10 cellular contexts compared by ENCODE assay signal in the genomic region with DNA sequence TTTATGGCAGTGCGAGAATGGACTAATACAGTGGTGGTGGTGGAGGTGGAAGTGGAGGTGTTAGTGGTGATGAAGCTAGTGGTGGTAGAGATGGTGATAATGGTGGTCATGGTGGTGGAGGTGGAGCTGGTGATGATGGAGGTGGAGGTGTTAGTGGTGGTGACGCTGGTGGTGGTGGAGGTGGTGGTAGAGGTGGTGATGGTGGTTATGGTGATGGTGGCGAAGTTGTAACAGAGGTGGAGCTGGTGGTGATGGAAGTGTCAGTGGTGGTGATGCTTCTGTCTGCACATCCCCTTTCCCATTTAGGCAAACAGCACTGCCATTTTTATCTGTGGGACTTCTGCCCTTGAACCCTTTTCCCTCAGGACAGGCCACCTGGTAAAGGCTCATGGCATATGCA. TPM values are rescaled to one million over a fixed set of nuclear protein-coding genes. Genes with fewer than 3 reads are reported as not detected.
DNase-seq lines count a peak whose midpoint lies in the region; ATAC-seq, FAIRE-seq and TF ChIP-seq lines count a peak whose summit lies in the region.
"Had no signal": no experiment of that assay in that cellular context is flagged by ENCODE, and none has a peak within 500 bp of the region (broad histone marks: within the 10 kb centered on the region; RNA-seq: fewer than 3 reads in every experiment).

No MANE protein-coding gene starts in this region.

- POLR2A ChIA-PET in GM12878 (lab: Charles Lee) = no interaction called here

- H4K20me1 ChIP-seq in mammary epithelial cell (ENCODE audit: insufficient read depth, low read length) (no peaks in the 10 kb centered on the region), GM12878 (ENCODE audit: control insufficient read depth, insufficient read depth) (no peaks in the 10 kb centered on the region), osteoblast (ENCODE audit: insufficient read depth, low read length) (no peaks in the 10 kb centered on the region)

- H3K79me2 ChIP-seq in mammary epithelial cell (ENCODE audit: insufficient read depth, low read length) (no peaks in the 10 kb centered on the region), GM12878 (ENCODE audit: control insufficient read depth, insufficient read depth, low read length) (no peaks in the 10 kb centered on the region), osteoblast (ENCODE audit: insufficient read depth, low read length) (no peaks in the 10 kb centered on the region)

- H3K4me1 ChIP-seq in mammary epithelial cell (ENCODE audit: insufficient read depth, low read length) = no peaks in the 10 kb centered on the region
- no peaks in the 10 kb centered on the region for H3K4me1 ChIP-seq in breast epithelium
- H3K4me1 ChIP-seq in GM12878 (ENCODE audit: control insufficient read depth, insufficient read depth, low read length) = no peaks in the 10 kb centered on the region
- no peaks in the 10 kb centered on the region for H3K4me1 ChIP-seq in iPS DF 6.9 (ENCODE audit: control insufficient read depth, insufficient read depth, low read length)
- H3K4me1 ChIP-seq in upper lobe of right lung = no peaks in the 10 kb centered on the region
- H3K4me1 ChIP-seq in osteoblast (ENCODE audit: insufficient read depth, low read length) = no peaks in the 10 kb centered on the region

- peak; percentile 100 for FAIRE-seq in GM12878 (lab: Jason Lieb, UNC)

- in situ Hi-C loops in mammary epithelial cell (cut with MboI; ENCODE audit: low sequenced_read_pairs in 2 of 2) (no loop called here), GM12878 (cut with MboI) (no loop called here)

- H3K9me3 ChIP-seq in mammary epithelial cell (replicated peaks; ENCODE audit: insufficient read depth, low read length) (peaks cover 6% of the 10 kb centered on the region), breast epithelium (peaks cover 0 to 5% of the 10 kb centered on the region in 2 donors), GM12878 (replicated peaks; ENCODE audit: control insufficient read depth, insufficient read depth, low read length) (peaks cover 2% of the 10 kb centered on the region), iPS DF 6.9 (ENCODE audit: control insufficient read depth, insufficient read depth, low read length) (peaks cover 12% of the 10 kb centered on the region), upper lobe of right lung (no peaks in the 10 kb centered on the region), osteoblast (ENCODE audit: low read depth, low read length) (peaks cover 2% of the 10 kb centered on the region)

- H3K36me3 ChIP-seq in mammary epithelial cell (ENCODE audit: insufficient read depth, low read length) = no peaks in the 10 kb centered on the region
- no peaks in the 10 kb centered on the region for H3K36me3 ChIP-seq in breast epithelium
- H3K36me3 ChIP-seq in GM12878 (ENCODE audit: control insufficient read depth in 2 of 2, insufficient read depth in 2 of 2, low read length in 1 of 2) = no peaks in the 10 kb centered on the region; a peak in 1 of 4 replicates
- no peaks in the 10 kb centered on the region for H3K36me3 ChIP-seq in iPS DF 6.9 (ENCODE audit: control insufficient read depth, insufficient read depth, low read length)
- H3K36me3 ChIP-seq in upper lobe of right lung = no peaks in the 10 kb centered on the region
- H3K36me3 ChIP-seq in osteoblast (ENCODE audit: insufficient read depth, low read length) = no peaks in the 10 kb centered on the region

- SMC1A ChIA-PET in GM12878 (lab: Charles Lee; ENCODE audit: uncharacterized antibody, unreplicated experiment) = no interaction called here

- H3K9ac ChIP-seq in mammary epithelial cell (ENCODE audit: insufficient read depth, low read length) (no peak overlapping the region), GM12878 (ENCODE audit: control insufficient read depth, insufficient read depth, low read length) (no peak overlapping the region)

- TF ChIP-seq POLR2A in breast epithelium (IDR thresholded peaks at IDR 0.05) (no peak), GM12878 (IDR thresholded peaks at IDR 0.05; ENCODE audit: low read depth, low read length) (no peak)

- H2AFZ ChIP-seq in mammary epithelial cell (ENCODE audit: low read depth, low read length) = no peak overlapping the region
- no peak overlapping the region for H2AFZ ChIP-seq in GM12878 (ENCODE audit: control insufficient read depth, low read depth, low read length)
- no peak overlapping the region for H2AFZ ChIP-seq in osteoblast (ENCODE audit: low read length)

- 47% methylated on average over 3 of the region's 3 CpGs for WGBS in mammary epithelial cell (ENCODE audit: low coverage, missing lambda C conversion rate)
- 25% methylated on average over 3 of the region's 3 CpGs for WGBS in GM12878 (ENCODE audit: insufficient coverage, insufficient replicate concordance, low lambda C conversion rate, missing lambda C conversion rate)
- no CpG with 5 or more reads among the region's 3 CpGs for WGBS in iPS DF 6.9 (ENCODE audit: insufficient coverage, insufficient read length)

- CTCF ChIA-PET in mammary epithelial cell (lab: Charles Lee; ENCODE audit: low non-redundant PET) = no interaction called here
- CTCF ChIA-PET in GM12878 (lab: Yijun Ruan, JAX) = no interaction called here

- no peaks in the 10 kb centered on the region for H3K27me3 ChIP-seq in mammary epithelial cell (ENCODE audit: insufficient read depth, low read length)
- H3K27me3 ChIP-seq in breast epithelium = no peaks in the 10 kb centered on the region
- H3K27me3 ChIP-seq in GM12878 (replicated peaks in 1 of 2; ENCODE audit: control insufficient read depth in 2 of 2, insufficient read depth in 2 of 2, low read length in 1 of 2) = no peaks in the 10 kb centered on the region
- H3K27me3 ChIP-seq in iPS DF 6.9 (ENCODE audit: control insufficient read depth, insufficient read depth, low read length) = no peaks in the 10 kb centered on the region
- no peaks in the 10 kb centered on the region for H3K27me3 ChIP-seq in upper lobe of right lung
- H3K27me3 ChIP-seq in osteoblast (ENCODE audit: insufficient read depth, low read length) = no peaks in the 10 kb centered on the region

- dilution Hi-C loops in mammary epithelial cell (cut with HindIII; ENCODE audit: low sequenced_read_pairs) = no loop called here

- TF ChIP-seq RAD21 in GM12878 (IDR thresholded peaks at IDR 0.05; ENCODE audit: insufficient read depth, low read depth, low read length) = no peak

- no peak for TF ChIP-seq EP300 in GM12878 (IDR thresholded peaks at IDR 0.05; ENCODE audit: borderline replicate concordance in 1 of 2, control insufficient read depth in 1 of 2, low read depth in 2 of 2, low read length in 2 of 2)

- no peak overlapping the region for H3K4me3 ChIP-seq in mammary epithelial cell (replicated peaks in 1 of 3; ENCODE audit: insufficient read depth in 1 of 3, low read depth in 2 of 3, low read length in 3 of 3)
- H3K4me3 ChIP-seq in breast epithelium = no peak overlapping the region
- H3K4me3 ChIP-seq in GM12878 = no peak overlapping the region
- H3K4me3 ChIP-seq in iPS DF 6.9 (ENCODE audit: low read length) = no peak overlapping the region
- no peak overlapping the region for H3K4me3 ChIP-seq in upper lobe of right lung
- no peak overlapping the region for H3K4me3 ChIP-seq in osteoblast (ENCODE audit: insufficient read depth, low read length)

- TF ChIP-seq CTCF in mammary epithelial cell (conservative IDR thresholded peaks at IDR 0.05 in 1 of 2, IDR thresholded peaks at IDR 0.05 in 1 of 2; ENCODE audit: extremely low read depth in 1 of 2, insufficient read depth in 1 of 2, low read depth in 1 of 2, low read length in 2 of 2) = no peak
- TF ChIP-seq CTCF in breast epithelium (IDR thresholded peaks at IDR 0.05) = no peak
- no peak for TF ChIP-seq CTCF in GM12878 (IDR thresholded peaks at IDR 0.05 in 2 of 3, conservative IDR thresholded peaks at IDR 0.05 in 1 of 3; ENCODE audit: control insufficient read depth in 2 of 3, extremely low read depth in 1 of 3, insufficient read depth in 1 of 3, low read depth in 3 of 3, low read length in 3 of 3)
- no peak for TF ChIP-seq CTCF in upper lobe of right lung (IDR thresholded peaks at IDR 0.05)
- TF ChIP-seq CTCF in osteoblast (IDR thresholded peaks at IDR 0.05; ENCODE audit: extremely low read depth, low read depth, low read length) = no peak

- ATAC-seq in GM12878 (no peak), upper lobe of right lung (peak; percentile 81), GM19351 (IDR thresholded peaks at IDR 0.05; ENCODE audit: unreplicated experiment) (no peak)

- BruUV-seq in mammary epithelial cell (replicated peaks; lab: Mats Ljungman, UMichigan) (no TSS peak), GM12878 (replicated peaks; lab: Mats Ljungman, UMichigan) (no TSS peak)

- H3K27ac ChIP-seq in mammary epithelial cell (ENCODE audit: insufficient read depth, low read depth, low read length) = no peak overlapping the region
- no peak overlapping the region for H3K27ac ChIP-seq in breast epithelium
- H3K27ac ChIP-seq in GM12878 (ENCODE audit: control insufficient read depth, insufficient read depth) = no peak overlapping the region
- no peak overlapping the region for H3K27ac ChIP-seq in iPS DF 6.9 (ENCODE audit: low read length)
- H3K27ac ChIP-seq in upper lobe of right lung = no peak overlapping the region
- no peak overlapping the region for H3K27ac ChIP-seq in osteoblast (ENCODE audit: low read depth, low read length)

- RAD21 ChIA-PET in GM12878 (lab: Charles Lee; ENCODE audit: unreplicated experiment) = no interaction called here

- DNase-seq in mammary epithelial cell (peak; percentile 55), breast epithelium (ENCODE audit: low spot score in 2 of 2) (no peak), GM12878 (ENCODE audit: low read depth, low spot score) (peak; percentile 8), iPS DF 6.9 (ENCODE audit: low read depth, low spot score) (peak; percentile 61), upper lobe of right lung (no peak), GM19240 (ENCODE audit: insufficient read length, low spot score) (no peak), osteoblast (ENCODE audit: insufficient read length, low spot score, missing footprints) (no peak)
- DNase-seq: activated B cell treated with CpG ODN at 0.5 μM for 24 hours, MV-4-11 had no signal

- intact Hi-C loops in mammary epithelial cell (cut with micrococcal nuclease) (no loop called here), breast epithelium (cut with DNase I; ENCODE audit: low total_unique reads) (no loop called here), GM12878 (cut with micrococcal nuclease; ENCODE audit: unreplicated experiment) (no loop called here), upper lobe of right lung (cut with DNase I) (no loop called here)

- H3K4me2 ChIP-seq in mammary epithelial cell (ENCODE audit: insufficient read depth, low read depth, low read length) = no peak overlapping the region
- no peak overlapping the region for H3K4me2 ChIP-seq in GM12878 (ENCODE audit: control insufficient read depth, insufficient read depth)
- no peak overlapping the region for H3K4me2 ChIP-seq in osteoblast (ENCODE audit: insufficient read depth, low read length)

RNA-seq across cellular contexts. Expression of a gene that starts 7.4 kb away (rescaled TPM):
- under 1 TPM; 0.28 to 0.33 TPM for total RNA-seq in mammary epithelial cell
- polyA plus RNA-seq in mammary epithelial cell = not detected
- not detected for polyA minus RNA-seq in mammary epithelial cell
- total RNA-seq in breast epithelium = 1 to 10 TPM; 1.6 to 2.2 (median 2.2) TPM
- total RNA-seq in GM12878 (2013; cell fraction: nucleolus; rRNA removed) = 0.37 TPM in 1 of 2 replicates, not detected in the other
- total RNA-seq in GM12878 (2014; rRNA removed) = 0.11 TPM in 1 of 2 replicates, not detected in the other
- total RNA-seq in GM12878 (2014; rRNA removed; fragmentation: Illumina TruSeq; extraction: Trizol) = not detected in 2 replicates
- total RNA-seq in GM12878 (2021) = not detected in 2 replicates
- polyA plus RNA-seq in GM12878 (2011; ENCODE audit: low read depth) = 0.13 TPM
- polyA plus RNA-seq in GM12878 (2011; rRNA removed) = 4.5 and 5.4 TPM in 2 replicates
- 3.6 and 4.2 TPM in 2 replicates for polyA plus RNA-seq in GM12878 (2011; cell fraction: cytosol; rRNA removed)
- 1.5 and 2.6 TPM in 2 replicates for polyA plus RNA-seq in GM12878 (2011; cell fraction: nucleus; rRNA removed)
- 0.19 and 0.21 TPM in 2 replicates for polyA plus RNA-seq in GM12878 (2012)
- polyA plus RNA-seq in GM12878 (2014; fragmentation: Illumina TruSeq; extraction: Trizol) = not detected in 2 replicates
- not detected for polyA plus RNA-seq in GM12878 (2014; fragmentation: Nextera tagmentation; extraction: Ambion mirVana)
- not detected in 2 replicates for polyA plus RNA-seq in GM12878 (2014; rRNA removed)
- polyA plus RNA-seq in GM12878 (2016; fragmentation: Nextera tagmentation; extraction: Ambion mirVana) = not detected
- polyA minus RNA-seq in GM12878 (2011; rRNA and poly(A)+ RNA removed) = 0.59 and 1.5 TPM in 2 replicates
- polyA minus RNA-seq in GM12878 (2011; cell fraction: cytosol; rRNA and poly(A)+ RNA removed) = 0.53 and 0.83 TPM in 2 replicates
- polyA minus RNA-seq in GM12878 (2011; cell fraction: nucleus; rRNA and poly(A)+ RNA removed) = 0.24 and 0.29 TPM in 2 replicates
- 4.9 TPM for total RNA-seq in upper lobe of right lung
- 0.36 and 0.88 TPM in 2 replicates for total RNA-seq in osteoblast

Comparison
In these comparisons a context has a peak if more than half of its experiments do, and no peak if none do; other contexts are left out.
1. DNase-seq: peak in mammary epithelial cell (single experiment), GM12878 (single experiment) and iPS DF 6.9 (single experiment); none in breast epithelium (0 of 2), upper lobe of right lung (single experiment), GM19240 (single experiment) and osteoblast (single experiment).